28 cellular contexts compared by ENCODE assay signal in genomic region chr6:150537893-150538292, GRCh38.
DNase-seq lines count a peak whose midpoint lies in the region; ATAC-seq and TF ChIP-seq lines count a peak whose summit lies in the region.
"Had no signal": no experiment of that assay in that cellular context is flagged by ENCODE, and none has a peak within 500 bp of the region (broad histone marks: within the 10 kb centered on the region; RNA-seq: fewer than 3 reads in every experiment).

No MANE protein-coding gene starts in this region.

- H3K36me3 ChIP-seq in endodermal cell (ENCODE audit: control insufficient read depth, insufficient read depth, low read length) (no peaks in the 10 kb centered on the region), left lung (no peaks in the 10 kb centered on the region)
- H3K36me3 ChIP-seq: esophagus squamous epithelium, stomach, upper lobe of right lung had no signal

- no peak overlapping the region for H3K27ac Mint-ChIP-seq in endodermal cell
- H3K27ac Mint-ChIP-seq: activated CD4-positive, alpha-beta memory T cell treated with anti-CD3 and anti-CD28 coated beads, Interleukin-2, amount 10 ng/mL, durations not matched to agents 7 days and 5 days; activated naive CD8-positive, alpha-beta T cell treated with anti-CD3 and anti-CD28 coated beads, Interleukin-2, amount 10 ng/mL, durations not matched to agents 7 days and 5 days; B cell; effector memory CD8-positive, alpha-beta T cell; HFFc6; naive thymus-derived CD4-positive, alpha-beta T cell had no signal

- no peaks in the 10 kb centered on the region for H3K4me1 ChIP-seq in endodermal cell (ENCODE audit: control insufficient read depth, insufficient read depth, low read length)
- H3K4me1 ChIP-seq in left lung, result peaks cover 0 to 2% of the 10 kb centered on the region in 2 donors
- H3K4me1 ChIP-seq: A549, stomach, upper lobe of right lung had no signal

- no peaks in the 10 kb centered on the region for H3K4me1 Mint-ChIP-seq in endodermal cell
- H3K4me1 Mint-ChIP-seq: B cell; naive thymus-derived CD4-positive, alpha-beta T cell had no signal

- H3K9ac ChIP-seq in endodermal cell (ENCODE audit: extremely low read depth, low read length, poor library complexity, severe bottlenecking), result no peak overlapping the region
- H3K9ac ChIP-seq: GM23248 had no signal

- TF ChIP-seq CTCF in endodermal cell (conservative IDR thresholded peaks at IDR 0.05) (no peak), left lung (IDR thresholded peaks at IDR 0.05) (no peak), GM20000 (IDR thresholded peaks at IDR 0.05; ENCODE audit: extremely low read depth, missing control alignments) (no peak)

- H3K4me3 ChIP-seq in endodermal cell (ENCODE audit: low read length) (no peak overlapping the region), left lung (no peak overlapping the region)
- H3K4me3 ChIP-seq: A549, esophagus squamous epithelium, GM23248, stomach, upper lobe of right lung had no signal

- no peak overlapping the region for H3K4me3 Mint-ChIP-seq in endodermal cell
- H3K4me3 Mint-ChIP-seq: activated CD4-positive, alpha-beta memory T cell treated with anti-CD3 and anti-CD28 coated beads, Interleukin-2, amount 10 ng/mL, durations not matched to agents 7 days and 5 days; activated naive CD8-positive, alpha-beta T cell treated with anti-CD3 and anti-CD28 coated beads, Interleukin-2, amount 10 ng/mL, durations not matched to agents 7 days and 5 days; B cell; effector memory CD8-positive, alpha-beta T cell; HFFc6; naive thymus-derived CD4-positive, alpha-beta T cell had no signal

- WGBS in endodermal cell (ENCODE audit: insufficient coverage in 1 of 2, insufficient read length in 1 of 2), 2 experiments, result 69 to 78% methylated on average over 1 of the region's 1 CpG

- intact Hi-C loops in left lung (cut with DNase I) (no loop called here), sciatic nerve (cut with DNase I) (no loop called here)

- no peaks in the 10 kb centered on the region for H3K9me3 Mint-ChIP-seq in endodermal cell
- H3K9me3 Mint-ChIP-seq: activated CD4-positive, alpha-beta memory T cell treated with anti-CD3 and anti-CD28 coated beads, Interleukin-2, amount 10 ng/mL, durations not matched to agents 7 days and 5 days; activated naive CD8-positive, alpha-beta T cell treated with anti-CD3 and anti-CD28 coated beads, Interleukin-2, amount 10 ng/mL, durations not matched to agents 7 days and 5 days; effector memory CD8-positive, alpha-beta T cell; naive thymus-derived CD4-positive, alpha-beta T cell had no signal

- H3K27me3 ChIP-seq in endodermal cell (ENCODE audit: control insufficient read depth, insufficient read depth, low read length, poor library complexity, severe bottlenecking) (no peaks in the 10 kb centered on the region), left lung (no peaks in the 10 kb centered on the region)
- H3K27me3 ChIP-seq: upper lobe of right lung had no signal

- DNase-seq in Ammon's horn (ENCODE audit: low spot score) (peak; percentile 25), endodermal cell (no peak), left lung (no peak), sciatic nerve (ENCODE audit: low spot score) (no peak), NCI-H69 (lab: John Stamatoyannopoulos, UW) (no peak), GM19240 (ENCODE audit: insufficient read length, low spot score) (no peak), GM20000 (ENCODE audit: low spot score) (no peak), NCI-H1694 (lab: John Stamatoyannopoulos, UW) (no peak)
- DNase-seq: activated CD4-positive, alpha-beta memory T cell treated with anti-CD3 and anti-CD28 coated beads, Interleukin-2, amount 10 ng/mL, durations not matched to agents 7 days and 5 days; activated effector memory CD4-positive, alpha-beta T cell treated with Interleukin-2 at 50 U/mL for 16 hours; activated naive CD8-positive, alpha-beta T cell treated with anti-CD3 and anti-CD28 coated beads, Interleukin-2, amount 10 ng/mL, durations not matched to agents 7 days and 5 days; effector memory CD8-positive, alpha-beta T cell; esophagus squamous epithelium; GDM1; GM23248; HFFc6; KBM-7; kidney; mesenchymal stem cell; naive thymus-derived CD4-positive, alpha-beta T cell; NCI-H1436; NCI-H510A; NK-92 treated with Interleukin-12 subunit alpha and Interleukin-12 subunit beta, amount 100 ng/mL, for 24 hours; stomach; upper lobe of right lung had no signal

- ATAC-seq in left lung (peak; percentile 40), sciatic nerve (peak; percentile 91)
- ATAC-seq: A549; activated CD4-positive, CD25-positive, alpha-beta regulatory T cell treated with anti-CD3 and anti-CD28 coated beads, Interleukin-2, amount 50 U/mL, for 24 hours; effector memory CD8-positive, alpha-beta T cell; naive thymus-derived CD4-positive, alpha-beta T cell; upper lobe of right lung had no signal

- no peaks in the 10 kb centered on the region for H3K36me3 Mint-ChIP-seq in endodermal cell (ENCODE audit: low read depth)
- H3K36me3 Mint-ChIP-seq: activated naive CD8-positive, alpha-beta T cell treated with anti-CD3 and anti-CD28 coated beads, Interleukin-2, amount 10 ng/mL, durations not matched to agents 7 days and 5 days had no signal

- H3K9me3 ChIP-seq in endodermal cell (ENCODE audit: control insufficient read depth, low read length), result no peaks in the 10 kb centered on the region
- H3K9me3 ChIP-seq in left lung, result no peaks in the 10 kb centered on the region
- H3K9me3 ChIP-seq: A549, esophagus squamous epithelium, stomach, upper lobe of right lung had no signal

- H3K27ac ChIP-seq in endodermal cell (ENCODE audit: low read depth, low read length) (peak overlapping the region; percentile 27), left lung (no peak overlapping the region)
- H3K27ac ChIP-seq: A549, GM23248, upper lobe of right lung had no signal

- peaks cover 2% of the 10 kb centered on the region for H3K27me3 Mint-ChIP-seq in endodermal cell (ENCODE audit: insufficient read depth)
